24 cellular contexts compared by ENCODE assay signal in genomic region chr2:13485256-13485655, GRCh38.
"Had no signal": no experiment of that assay in that cellular context is flagged by ENCODE, and none has a peak within 500 bp of the region (broad histone marks: within the 10 kb centered on the region; RNA-seq: fewer than 3 reads in every experiment).

No MANE protein-coding gene starts in this region.

- H3K9me3 ChIP-seq: esophagus squamous epithelium, gastrocnemius medialis, heart right ventricle, left lung, lower lobe of right lung had no signal

- H3K27me3 ChIP-seq: esophagus squamous epithelium, gastrocnemius medialis, heart right ventricle, left lung had no signal

- DNase-seq: dermis blood vessel endothelial cell; dorsolateral prefrontal cortex; effector CD4-positive, alpha-beta T cell; effector memory CD4-positive, alpha-beta T cell; erythroblast; esophagus squamous epithelium; foreskin fibroblast; foreskin melanocyte; gastrocnemius medialis; glutamatergic neuron; head of caudate nucleus; heart right ventricle; hippocampal formation; islet precursor cell; left cardiac atrium; left lung; left ventricle myocardium superior; lower lobe of right lung; mesenchymal stem cell; mucosa of descending colon; naive B cell had no signal

- H3K4me3 ChIP-seq: coronary artery, dorsolateral prefrontal cortex, esophagus squamous epithelium, gastrocnemius medialis, heart right ventricle, left lung, lower lobe of right lung, mucosa of descending colon had no signal

- H3K4me1 ChIP-seq: esophagus squamous epithelium, gastrocnemius medialis, heart right ventricle, left lung, lower lobe of right lung had no signal

- FAIRE-seq: colon had no signal

- H3K36me3 ChIP-seq: esophagus squamous epithelium, gastrocnemius medialis, heart right ventricle, left lung, lower lobe of right lung had no signal

- H3K27ac ChIP-seq: coronary artery, dorsolateral prefrontal cortex, epithelial cell of prostate, esophagus squamous epithelium, gastrocnemius medialis, heart right ventricle, left lung, lower lobe of right lung had no signal
